Comparison of ENCODE assay signal across 1 cellular context in the genomic region with DNA sequence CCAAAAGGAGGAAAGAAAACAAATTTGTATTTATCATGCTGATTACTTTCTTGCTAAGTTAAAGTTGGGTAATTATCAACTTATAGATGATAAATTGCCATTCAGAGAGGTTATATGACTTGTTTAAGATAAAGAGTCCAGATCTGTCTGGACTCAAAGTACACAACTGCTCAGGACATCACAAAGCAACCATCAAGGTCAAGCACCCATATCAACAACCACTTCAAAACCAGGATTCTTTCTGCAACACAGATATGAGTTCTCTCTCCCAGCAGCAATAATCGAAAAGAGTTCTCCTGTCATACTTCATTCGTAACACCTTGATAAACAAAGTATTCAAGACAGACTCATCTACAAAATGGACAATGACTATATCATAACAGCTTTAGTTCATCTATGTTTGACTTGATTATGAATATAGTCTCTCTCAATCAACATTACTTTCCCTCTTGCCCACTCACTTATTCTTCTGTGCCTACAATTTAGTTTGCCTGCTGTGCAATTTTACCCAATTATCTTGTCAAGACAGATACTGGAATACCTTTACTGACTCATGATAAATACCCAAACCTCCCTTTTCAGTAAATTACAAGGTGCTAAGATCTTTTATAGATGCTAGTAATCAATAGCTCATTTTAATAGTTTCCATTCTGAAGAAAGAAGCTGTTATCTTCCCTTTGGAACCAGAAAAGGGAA.
TF ChIP-seq lines count a peak whose summit lies in the region.

No MANE protein-coding gene starts in this region.

TF ChIP-seq in A549, 52 proteins besides CTCF, POLR2A, EP300 and RAD21 (continued from another document):
- TF ChIP-seq CHD2 (IDR thresholded peaks at IDR 0.05; ENCODE audit: low read length, partially characterized antibody), result no peak
- no peak for TF ChIP-seq RARB (CRISPR knock-in tag; IDR thresholded peaks at IDR 0.05)
- no peak for TF ChIP-seq HOXB13 (CRISPR knock-in tag; IDR thresholded peaks at IDR 0.05; ENCODE audit: low read depth)
- TF ChIP-seq GATA3 (IDR thresholded peaks at IDR 0.05; ENCODE audit: borderline replicate concordance), result no peak
- no peak for TF ChIP-seq ESRRA (IDR thresholded peaks at IDR 0.05; ENCODE audit: borderline replicate concordance, low read length)
- no peak for TF ChIP-seq NPAS2 (CRISPR knock-in tag; IDR thresholded peaks at IDR 0.05; ENCODE audit: borderline replicate concordance)
TF ChIP-seq in A549: peak in this region for 0.
